Comparison of ENCODE assay signal across 13 cellular contexts in genomic region chr12:110530511-110530910, GRCh38.
"Had no signal": no experiment of that assay in that cellular context is flagged by ENCODE, and none has a peak within 500 bp of the region (broad histone marks: within the 10 kb centered on the region; RNA-seq: fewer than 3 reads in every experiment).

No MANE protein-coding gene starts in this region.

- H3K9me3 Mint-ChIP-seq: activated naive CD4-positive, alpha-beta T cell treated with anti-CD3 and anti-CD28 coated beads, Interleukin-2, amount 50 U/mL, for 72 hours; naive thymus-derived CD4-positive, alpha-beta T cell had no signal

- H3K27ac ChIP-seq: lower lobe of right lung, thyroid gland had no signal

- H3K4me1 ChIP-seq: uterus had no signal

- H3K27ac Mint-ChIP-seq: activated naive CD4-positive, alpha-beta T cell treated with anti-CD3 and anti-CD28 coated beads, Interleukin-2, amount 50 U/mL, for 72 hours had no signal

- H3K27me3 ChIP-seq: breast epithelium, thyroid gland, uterus had no signal

- H3K4me3 ChIP-seq: breast epithelium, lower lobe of right lung, skin epidermis, thyroid gland, uterus had no signal

- H3K27me3 Mint-ChIP-seq: naive thymus-derived CD4-positive, alpha-beta T cell had no signal

- FAIRE-seq: TTC549 had no signal

- DNase-seq: activated CD4-positive, alpha-beta T cell treated with anti-CD3 and anti-CD28 coated beads, Interleukin-2, amount 50 U/mL, for 4 hours; activated effector memory CD4-positive, alpha-beta T cell treated with Interleukin-2 at 50 U/mL for 16 hours; activated T-cell treated with anti-CD3 and anti-CD28 coated beads, Interleukin-2, amount 50 U/mL, for 1 hour; amygdala; lower lobe of right lung; naive thymus-derived CD4-positive, alpha-beta T cell; stimulated activated CD4-positive, alpha-beta T cell treated with anti-CD3 and anti-CD28 coated beads, Interleukin-4, amount 100 ng/mL, for 4 hours; thyroid gland; uterus had no signal

- ATAC-seq: activated naive CD4-positive, alpha-beta T cell treated with anti-CD3 and anti-CD28 coated beads, Interleukin-2, amount 50 U/mL, for 72 hours; lower lobe of right lung; naive thymus-derived CD4-positive, alpha-beta T cell had no signal

- H3K36me3 ChIP-seq: breast epithelium, thyroid gland, uterus had no signal

- H3K4me3 Mint-ChIP-seq: naive thymus-derived CD4-positive, alpha-beta T cell had no signal

- H3K9me3 ChIP-seq: breast epithelium, lower lobe of right lung, thyroid gland, uterus had no signal
